1 cellular context compared by ENCODE assay signal in genomic region chr5:93164690-93165089, GRCh38.
TF ChIP-seq lines count a peak whose summit lies in the region.

No MANE protein-coding gene starts in this region.

TF ChIP-seq in WTC11, 78 proteins besides CTCF, POLR2A, EP300 and RAD21 (continued from another document):
- no peak for TF ChIP-seq ATF2 (CRISPR knock-in tag; IDR thresholded peaks at IDR 0.05; ENCODE audit: borderline replicate concordance, low read depth)
- TF ChIP-seq ZNF416 (CRISPR knock-in tag; IDR thresholded peaks at IDR 0.05), result no peak
- no peak for TF ChIP-seq CREB1 (CRISPR knock-in tag; IDR thresholded peaks at IDR 0.05)
- TF ChIP-seq HMGXB4 (CRISPR knock-in tag; IDR thresholded peaks at IDR 0.05), result no peak
TF ChIP-seq in WTC11: peak in this region for 0.
